12 cellular contexts compared by ENCODE assay signal in the genomic region with DNA sequence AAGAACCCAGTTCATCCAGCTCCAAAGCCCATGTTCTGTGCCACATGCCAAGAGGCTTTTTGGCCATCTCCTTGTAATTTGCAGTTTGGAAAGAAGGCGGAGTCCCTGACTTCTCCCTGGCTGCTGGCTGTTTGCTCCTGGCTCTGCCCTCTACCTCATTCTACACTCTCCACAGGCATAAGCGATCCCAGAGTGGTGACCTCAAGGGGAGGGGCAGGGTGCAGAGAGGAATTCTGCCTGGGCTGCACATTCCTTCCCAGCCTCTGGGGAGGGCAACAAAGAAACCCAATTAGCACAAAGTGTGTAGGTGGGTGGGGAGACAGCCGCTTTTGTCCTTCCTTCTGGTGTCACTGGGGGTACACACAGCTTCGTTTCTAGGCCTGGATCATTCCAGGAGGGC.
A peak's percentile ranks its signal among the peaks of the same experiment; 100 is the strongest.
DNase-seq lines count a peak whose midpoint lies in the region; ATAC-seq and TF ChIP-seq lines count a peak whose summit lies in the region.
"Had no signal": no experiment of that assay in that cellular context is flagged by ENCODE, and none has a peak within 500 bp of the region (broad histone marks: within the 10 kb centered on the region; RNA-seq: fewer than 3 reads in every experiment).

No MANE protein-coding gene starts in this region.

- H2AFZ ChIP-seq in GM23338, result peak overlapping the region; percentile 30; the same call in 1 of the 2 replicates

- H3K27me3 ChIP-seq in GM23338 (ENCODE audit: insufficient read depth) (no peaks in the 10 kb centered on the region), iPS DF 6.9 (ENCODE audit: control insufficient read depth, insufficient read depth, low read length) (no peaks in the 10 kb centered on the region)

- ATAC-seq in GM23338, result peak; percentile 100
- no peak for ATAC-seq in GM19023 (IDR thresholded peaks at IDR 0.05; ENCODE audit: unreplicated experiment)
- ATAC-seq in activated naive CD8-positive, alpha-beta T cell treated with anti-CD3 and anti-CD28 coated beads, Interleukin-2, amount 50 U/mL, for 24 hours, result no peak
- ATAC-seq: activated CD8-positive, alpha-beta T cell treated with anti-CD3 and anti-CD28 coated beads for 36 hours had no signal

- intact Hi-C loops in lower leg skin (cut with DNase I; ENCODE audit: low total_unique reads), result no loop called here

- no peaks in the 10 kb centered on the region for H3K79me2 ChIP-seq in GM23338 (replicated peaks; ENCODE audit: insufficient read depth)

- peaks cover 27% of the 10 kb centered on the region for H3K4me1 Mint-ChIP-seq in GM23338
- peaks cover 18% of the 10 kb centered on the region for H3K4me1 Mint-ChIP-seq in progenitor cell of endocrine pancreas (ENCODE audit: low read depth)
- H3K4me1 Mint-ChIP-seq in activated naive CD8-positive, alpha-beta T cell treated with anti-CD3 and anti-CD28 coated beads, Interleukin-2, amount 50 U/mL, for 24 hours, result peaks cover 23% of the 10 kb centered on the region

- H3K4me1 ChIP-seq in GM23338 (ENCODE audit: insufficient read depth) (peaks cover 14% of the 10 kb centered on the region), iPS DF 6.9 (ENCODE audit: control insufficient read depth, insufficient read depth, low read length) (peaks cover 4% of the 10 kb centered on the region; the same call in 1 of the 2 replicates)

- no peaks in the 10 kb centered on the region for H3K9me3 ChIP-seq in iPS DF 6.9 (ENCODE audit: control insufficient read depth, insufficient read depth, low read length)

- H3K27ac Mint-ChIP-seq in GM23338, result no peak overlapping the region; the same call in 1 of the 2 replicates
- peak overlapping the region; percentile 91 for H3K27ac Mint-ChIP-seq in progenitor cell of endocrine pancreas
- H3K27ac Mint-ChIP-seq in activated naive CD8-positive, alpha-beta T cell treated with anti-CD3 and anti-CD28 coated beads, Interleukin-2, amount 50 U/mL, for 24 hours, result no peak overlapping the region
- H3K27ac Mint-ChIP-seq: activated CD8-positive, alpha-beta T cell treated with anti-CD3 and anti-CD28 coated beads for 36 hours; activated naive CD8-positive, alpha-beta T cell treated with anti-CD3 and anti-CD28 coated beads, Interleukin-2, amount 10 ng/mL, durations not matched to agents 7 days and 5 days had no signal

- H3K27ac ChIP-seq in GM23338 (ENCODE audit: low read depth) (no peak overlapping the region), iPS DF 6.9 (ENCODE audit: low read length) (no peak overlapping the region)

- TF ChIP-seq CTCF in GM23338 (conservative IDR thresholded peaks at IDR 0.05; ENCODE audit: low read depth in 2 of 2), result no peak
- TF ChIP-seq CTCF in progenitor cell of endocrine pancreas (IDR thresholded peaks at IDR 0.05; ENCODE audit: unreplicated experiment), result no peak
- no peak for TF ChIP-seq CTCF in lower leg skin (IDR thresholded peaks at IDR 0.05)

- WGBS in iPS DF 6.9 (ENCODE audit: insufficient coverage, insufficient read length), result no CpG with 5 or more reads among the region's 4 CpGs
- WGBS in lower leg skin, 2 donors, result 26 to 35% methylated on average over 4 of the region's 4 CpGs

- H3K4me3 ChIP-seq in GM23338 (no peak overlapping the region), iPS DF 6.9 (ENCODE audit: low read length) (no peak overlapping the region), lower leg skin (ENCODE audit: low read depth, poor library complexity, severe bottlenecking) (no peak overlapping the region)

- DNase-seq in GM23338 (ENCODE audit: low spot score) (peak; percentile 93), SW480 (ENCODE audit: low spot score) (peak; percentile 72), iPS DF 6.9 (ENCODE audit: low read depth, low spot score) (peak; percentile 70), progenitor cell of endocrine pancreas (ENCODE audit: low spot score, unreplicated experiment) (peak; percentile 23), lower leg skin (ENCODE audit: low spot score in 2 of 2) (no peak), pons (ENCODE audit: low spot score) (no peak)
- no peak for DNase-seq in activated naive CD8-positive, alpha-beta T cell treated with anti-CD3 and anti-CD28 coated beads, Interleukin-2, amount 50 U/mL, for 24 hours
- DNase-seq: activated CD8-positive, alpha-beta T cell treated with anti-CD3 and anti-CD28 coated beads for 36 hours; activated naive CD8-positive, alpha-beta T cell treated with anti-CD3 and anti-CD28 coated beads, Interleukin-2, amount 10 ng/mL, durations not matched to agents 7 days and 5 days; NCI-H774; SW 1271 had no signal

- TF ChIP-seq POLR2A in lower leg skin (IDR thresholded peaks at IDR 0.05), result no peak

- H4K20me1 ChIP-seq in GM23338 (replicated peaks; ENCODE audit: insufficient read depth), result no peaks in the 10 kb centered on the region

- no peaks in the 10 kb centered on the region for H3F3A ChIP-seq in GM23338 (replicated peaks; ENCODE audit: low read depth)

- H3K4me3 Mint-ChIP-seq in GM23338 (no peak overlapping the region; the same call in 2 of the 3 replicates), progenitor cell of endocrine pancreas (ENCODE audit: low read depth) (no peak overlapping the region)
- no peak overlapping the region for H3K4me3 Mint-ChIP-seq in activated naive CD8-positive, alpha-beta T cell treated with anti-CD3 and anti-CD28 coated beads, Interleukin-2, amount 50 U/mL, for 24 hours
- H3K4me3 Mint-ChIP-seq: activated CD8-positive, alpha-beta T cell treated with anti-CD3 and anti-CD28 coated beads for 36 hours; activated naive CD8-positive, alpha-beta T cell treated with anti-CD3 and anti-CD28 coated beads, Interleukin-2, amount 10 ng/mL, durations not matched to agents 7 days and 5 days had no signal

- H3K4me2 ChIP-seq in GM23338, result peak overlapping the region; percentile 50; the same call in 1 of the 2 replicates

- no peaks in the 10 kb centered on the region for H3K9me2 ChIP-seq in GM23338 (ENCODE audit: insufficient read depth)

- no peaks in the 10 kb centered on the region for H3K36me3 Mint-ChIP-seq in GM23338 (ENCODE audit: low read depth)
- no peaks in the 10 kb centered on the region for H3K36me3 Mint-ChIP-seq in progenitor cell of endocrine pancreas (ENCODE audit: insufficient read depth)
- H3K36me3 Mint-ChIP-seq in activated naive CD8-positive, alpha-beta T cell treated with anti-CD3 and anti-CD28 coated beads, Interleukin-2, amount 50 U/mL, for 24 hours (ENCODE audit: low read depth), result no peaks in the 10 kb centered on the region
- H3K36me3 Mint-ChIP-seq: activated naive CD8-positive, alpha-beta T cell treated with anti-CD3 and anti-CD28 coated beads, Interleukin-2, amount 10 ng/mL, durations not matched to agents 7 days and 5 days had no signal

- H3K9me3 Mint-ChIP-seq in GM23338 (no peaks in the 10 kb centered on the region; the same call in 2 of the 3 replicates), progenitor cell of endocrine pancreas (ENCODE audit: low read depth) (no peaks in the 10 kb centered on the region)
- no peaks in the 10 kb centered on the region for H3K9me3 Mint-ChIP-seq in activated naive CD8-positive, alpha-beta T cell treated with anti-CD3 and anti-CD28 coated beads, Interleukin-2, amount 50 U/mL, for 24 hours
- H3K9me3 Mint-ChIP-seq: activated CD8-positive, alpha-beta T cell treated with anti-CD3 and anti-CD28 coated beads for 36 hours; activated naive CD8-positive, alpha-beta T cell treated with anti-CD3 and anti-CD28 coated beads, Interleukin-2, amount 10 ng/mL, durations not matched to agents 7 days and 5 days had no signal

- no peaks in the 10 kb centered on the region for H3K36me3 ChIP-seq in GM23338 (ENCODE audit: insufficient read depth)
- no peaks in the 10 kb centered on the region for H3K36me3 ChIP-seq in iPS DF 6.9 (ENCODE audit: control insufficient read depth, insufficient read depth, low read length)

- peaks cover 7% of the 10 kb centered on the region for H3K27me3 Mint-ChIP-seq in GM23338 (ENCODE audit: insufficient read depth, low read depth, poor library complexity)
- H3K27me3 Mint-ChIP-seq in progenitor cell of endocrine pancreas, result peaks cover 22% of the 10 kb centered on the region
- H3K27me3 Mint-ChIP-seq in activated naive CD8-positive, alpha-beta T cell treated with anti-CD3 and anti-CD28 coated beads, Interleukin-2, amount 50 U/mL, for 24 hours, result no peaks in the 10 kb centered on the region
- H3K27me3 Mint-ChIP-seq: activated CD8-positive, alpha-beta T cell treated with anti-CD3 and anti-CD28 coated beads for 36 hours had no signal

TF ChIP-seq in GM23338, 12 proteins besides CTCF, POLR2A, EP300 and RAD21 (continues in another document):
- TF ChIP-seq EZH2phosphoT487 (IDR thresholded peaks at IDR 0.05; ENCODE audit: unreplicated experiment) (no peak), POLR2AphosphoS5 (IDR thresholded peaks at IDR 0.05; ENCODE audit: low read depth) (no peak), JUNB (IDR thresholded peaks at IDR 0.05; ENCODE audit: unreplicated experiment) (no peak)
- TF ChIP-seq, protein P1, sequence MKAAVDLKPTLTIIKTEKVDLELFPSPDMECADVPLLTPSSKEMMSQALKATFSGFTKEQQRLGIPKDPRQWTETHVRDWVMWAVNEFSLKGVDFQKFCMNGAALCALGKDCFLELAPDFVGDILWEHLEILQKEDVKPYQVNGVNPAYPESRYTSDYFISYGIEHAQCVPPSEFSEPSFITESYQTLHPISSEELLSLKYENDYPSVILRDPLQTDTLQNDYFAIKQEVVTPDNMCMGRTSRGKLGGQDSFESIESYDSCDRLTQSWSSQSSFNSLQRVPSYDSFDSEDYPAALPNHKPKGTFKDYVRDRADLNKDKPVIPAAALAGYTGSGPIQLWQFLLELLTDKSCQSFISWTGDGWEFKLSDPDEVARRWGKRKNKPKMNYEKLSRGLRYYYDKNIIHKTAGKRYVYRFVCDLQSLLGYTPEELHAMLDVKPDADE (IDR thresholded peaks at IDR 0.05), result no peak

Comparison
In these comparisons a context has a peak if more than half of its experiments do, and no peak if none do; other contexts are left out.
1. DNase-seq: peak in GM23338 (single experiment), SW480 (single experiment), iPS DF 6.9 (single experiment) and progenitor cell of endocrine pancreas (single experiment); none in lower leg skin (0 of 2), pons (single experiment) and activated naive CD8-positive, alpha-beta T cell treated with anti-CD3 and anti-CD28 coated beads, Interleukin-2, amount 50 U/mL, for 24 hours (single experiment).